Comparison of ENCODE assay signal across 1 cellular context in the genomic region with DNA sequence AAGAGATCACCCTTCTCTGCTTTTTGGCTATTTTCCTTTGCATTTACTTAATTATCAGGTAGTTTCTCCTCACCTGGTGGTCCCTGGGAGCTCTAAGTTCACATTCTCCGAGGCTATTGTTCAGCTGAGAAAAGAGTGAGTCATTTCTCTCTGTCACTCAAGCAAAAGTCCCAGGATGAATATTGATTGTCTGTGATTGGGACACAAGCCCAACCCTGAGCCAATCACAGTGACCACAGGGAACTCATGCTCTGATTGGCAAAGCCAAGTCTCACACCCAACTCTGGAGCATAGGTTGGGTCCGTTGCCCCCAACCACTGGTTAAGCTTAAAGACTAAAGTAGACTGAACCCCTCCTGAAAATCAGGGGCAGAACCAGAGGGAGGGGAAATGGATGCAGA.
TF ChIP-seq lines count a peak whose summit lies in the region.

No MANE protein-coding gene starts in this region.

TF ChIP-seq in HepG2, 621 proteins besides CTCF, POLR2A, EP300 and RAD21:
- no peak for TF ChIP-seq GATAD1 (CRISPR knock-in tag; IDR thresholded peaks at IDR 0.05)
- TF ChIP-seq SATB2 (CRISPR knock-in tag; IDR thresholded peaks at IDR 0.05) = no peak
- peak; percentile 83 for TF ChIP-seq FOSL2 (CRISPR knock-in tag; IDR thresholded peaks at IDR 0.05)
- peak; percentile 26; the same call in 1 of the 2 replicates for TF ChIP-seq CEBPB (IDR thresholded peaks at IDR 0.05; ENCODE audit: borderline replicate concordance, low read depth, low read length)
- TF ChIP-seq, protein P1, sequence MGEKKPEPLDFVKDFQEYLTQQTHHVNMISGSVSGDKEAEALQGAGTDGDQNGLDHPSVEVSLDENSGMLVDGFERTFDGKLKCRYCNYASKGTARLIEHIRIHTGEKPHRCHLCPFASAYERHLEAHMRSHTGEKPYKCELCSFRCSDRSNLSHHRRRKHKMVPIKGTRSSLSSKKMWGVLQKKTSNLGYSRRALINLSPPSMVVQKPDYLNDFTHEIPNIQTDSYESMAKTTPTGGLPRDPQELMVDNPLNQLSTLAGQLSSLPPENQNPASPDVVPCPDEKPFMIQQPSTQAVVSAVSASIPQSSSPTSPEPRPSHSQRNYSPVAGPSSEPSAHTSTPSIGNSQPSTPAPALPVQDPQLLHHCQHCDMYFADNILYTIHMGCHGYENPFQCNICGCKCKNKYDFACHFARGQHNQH (CRISPR knock-in tag; IDR thresholded peaks at IDR 0.05) = no peak
- TF ChIP-seq SOX13 (IDR thresholded peaks at IDR 0.05) = no peak
- 0 out of 4 replicates have a peak, but pooled peaks of 1 of the 2 experiments have one; percentile 9 for TF ChIP-seq SOX13 (CRISPR knock-in tag; conservative IDR thresholded peaks at IDR 0.05 in 1 of 2, IDR thresholded peaks at IDR 0.05 in 1 of 2)
- TF ChIP-seq RBM22 (optimal IDR thresholded peaks at IDR 0.05; ENCODE audit: low read length) = no peak
- no peak for TF ChIP-seq ZNF451 (CRISPR knock-in tag; IDR thresholded peaks at IDR 0.05)
- TF ChIP-seq REPIN1 (CRISPR knock-in tag; IDR thresholded peaks at IDR 0.05; ENCODE audit: borderline replicate concordance, low read depth) = no peak
- no peak for TF ChIP-seq MAFK (conservative IDR thresholded peaks at IDR 0.05 in 1 of 2, IDR thresholded peaks at IDR 0.05 in 1 of 2; ENCODE audit: low read length in 2 of 2)
- no peak for TF ChIP-seq ZNF337 (CRISPR knock-in tag; IDR thresholded peaks at IDR 0.05; ENCODE audit: borderline replicate concordance, low read depth)
- no peak for TF ChIP-seq SNRNP70 (IDR thresholded peaks at IDR 0.05; ENCODE audit: low read depth, low read length)
- no peak for TF ChIP-seq ZNF570 (CRISPR knock-in tag; IDR thresholded peaks at IDR 0.05; ENCODE audit: borderline replicate concordance)
- TF ChIP-seq, protein P2, sequence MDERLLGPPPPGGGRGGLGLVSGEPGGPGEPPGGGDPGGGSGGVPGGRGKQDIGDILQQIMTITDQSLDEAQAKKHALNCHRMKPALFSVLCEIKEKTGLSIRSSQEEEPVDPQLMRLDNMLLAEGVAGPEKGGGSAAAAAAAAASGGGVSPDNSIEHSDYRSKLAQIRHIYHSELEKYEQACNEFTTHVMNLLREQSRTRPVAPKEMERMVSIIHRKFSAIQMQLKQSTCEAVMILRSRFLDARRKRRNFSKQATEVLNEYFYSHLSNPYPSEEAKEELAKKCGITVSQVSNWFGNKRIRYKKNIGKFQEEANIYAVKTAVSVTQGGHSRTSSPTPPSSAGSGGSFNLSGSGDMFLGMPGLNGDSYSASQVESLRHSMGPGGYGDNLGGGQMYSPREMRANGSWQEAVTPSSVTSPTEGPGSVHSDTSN (CRISPR knock-in tag; IDR thresholded peaks at IDR 0.05) = peak; percentile 37; the same call in 1 of the 2 replicates
- TF ChIP-seq TARDBP (CRISPR knock-in tag; IDR thresholded peaks at IDR 0.05) = no peak
- TF ChIP-seq TAF15 (IDR thresholded peaks at IDR 0.05; ENCODE audit: low read depth, low read length, poor library complexity, severe bottlenecking) = no peak
- TF ChIP-seq, protein P3, sequence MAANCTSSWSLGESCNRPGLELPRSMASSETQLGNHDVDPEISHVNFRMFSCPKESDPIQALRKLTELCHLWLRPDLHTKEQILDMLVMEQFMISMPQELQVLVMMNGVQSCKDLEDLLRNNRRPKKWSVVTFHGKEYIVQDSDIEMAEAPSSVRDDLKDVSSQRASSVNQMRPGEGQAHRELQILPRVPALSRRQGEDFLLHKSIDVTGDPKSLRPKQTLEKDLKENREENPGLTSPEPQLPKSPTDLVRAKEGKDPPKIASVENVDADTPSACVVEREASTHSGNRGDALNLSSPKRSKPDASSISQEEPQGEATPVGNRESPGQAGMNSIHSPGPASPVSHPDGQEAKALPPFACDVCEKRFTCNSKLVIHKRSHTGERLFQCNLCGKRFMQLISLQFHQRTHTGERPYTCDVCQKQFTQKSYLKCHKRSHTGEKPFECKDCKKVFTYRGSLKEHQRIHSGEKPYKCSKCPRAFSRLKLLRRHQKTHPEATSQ (CRISPR knock-in tag; IDR thresholded peaks at IDR 0.05; ENCODE audit: borderline replicate concordance) = no peak
TF ChIP-seq in HepG2: peak in this region for 4.
